ENCODE assay signal across 7 cellular contexts in the genomic region with DNA sequence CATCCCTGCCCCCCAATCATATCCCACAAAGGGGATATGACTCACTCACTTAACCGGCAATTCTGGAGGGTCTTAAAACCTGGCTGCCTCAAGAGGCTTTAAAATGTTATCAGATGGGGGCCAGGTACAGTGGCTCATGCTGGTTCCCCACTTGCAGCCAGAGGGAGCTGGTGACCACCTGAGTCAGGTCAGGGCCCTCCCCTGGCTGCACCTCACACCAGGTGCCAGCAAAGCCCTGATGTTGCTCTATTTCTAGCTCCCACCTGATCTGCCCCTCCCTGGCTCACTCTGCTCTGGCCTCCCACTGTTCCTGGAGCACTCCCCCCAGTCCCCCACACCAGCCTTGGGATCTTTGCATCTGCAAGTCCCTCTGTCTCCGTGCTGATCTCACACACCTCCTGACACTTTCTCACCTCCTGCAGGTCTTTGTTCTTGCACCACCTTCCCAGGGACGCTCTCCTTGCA. TPM values are rescaled to one million over a fixed set of nuclear protein-coding genes. Genes with fewer than 3 reads are reported as not detected.
A peak's percentile ranks its signal among the peaks of the same experiment; 100 is the strongest.
DNase-seq lines count a peak whose midpoint lies in the region; ATAC-seq and TF ChIP-seq lines count a peak whose summit lies in the region.

No MANE protein-coding gene starts in this region.

- H3K27ac Mint-ChIP-seq in progenitor cell of endocrine pancreas: peak overlapping the region; percentile 91

- in situ Hi-C loops in GM13976 (cut with MboI; ENCODE audit: low sequenced_read_pairs, unreplicated experiment): no loop called here

- TF ChIP-seq CTCF in GM13976 (IDR thresholded peaks at IDR 0.05; ENCODE audit: borderline replicate concordance, control extremely low read depth, extremely low read depth, insufficient read depth, missing control alignments) (peak; percentile 15), choroid plexus epithelial cell (conservative IDR thresholded peaks at IDR 0.05; ENCODE audit: low read depth, low read length) (peak; percentile 33), progenitor cell of endocrine pancreas (IDR thresholded peaks at IDR 0.05; ENCODE audit: unreplicated experiment) (peak; percentile 62)

- H3K4me3 ChIP-seq in choroid plexus epithelial cell (ENCODE audit: low read depth, low read length): no peak overlapping the region

- ATAC-seq in GM21390 (IDR thresholded peaks at IDR 0.05; ENCODE audit: unreplicated experiment): no peak
- ATAC-seq in GM21528 (IDR thresholded peaks at IDR 0.05; ENCODE audit: low FRiP score, unreplicated experiment): no peak

- peaks cover 5% of the 10 kb centered on the region for H3K36me3 Mint-ChIP-seq in progenitor cell of endocrine pancreas (ENCODE audit: insufficient read depth)

- peaks cover 10% of the 10 kb centered on the region for H3K4me1 Mint-ChIP-seq in progenitor cell of endocrine pancreas (ENCODE audit: low read depth)

- H3K27me3 Mint-ChIP-seq in progenitor cell of endocrine pancreas: no peaks in the 10 kb centered on the region

- no peaks in the 10 kb centered on the region for H3K9me3 Mint-ChIP-seq in progenitor cell of endocrine pancreas (ENCODE audit: low read depth)

- DNase-seq in GM13976 (ENCODE audit: low spot score): peak; percentile 41
- peak; percentile 71 for DNase-seq in NCI-H2227 (lab: John Stamatoyannopoulos, UW; ENCODE audit: unreplicated experiment)
- DNase-seq in choroid plexus epithelial cell (ENCODE audit: low read depth): no peak
- no peak for DNase-seq in progenitor cell of endocrine pancreas (ENCODE audit: low spot score, unreplicated experiment)
- DNase-seq in stimulated activated CD4-positive, alpha-beta T cell treated with anti-CD3 and anti-CD28 coated beads, Interleukin-2, amount 100 ng/mL, for 48 hours: no peak

- H3K4me3 Mint-ChIP-seq in progenitor cell of endocrine pancreas (ENCODE audit: low read depth): peak overlapping the region; percentile 3

RNA-seq across cellular contexts. Expression of gene HPN, which starts 14.2 kb away (rescaled TPM):
- total RNA-seq in progenitor cell of endocrine pancreas: 70.5 and 71.5 TPM in 2 replicates

RNA-seq across cellular contexts. Expression of gene SCN1B, which starts 25.5 kb away (rescaled TPM):
- 1.7 and 1.8 TPM in 2 replicates for total RNA-seq in progenitor cell of endocrine pancreas

RNA-seq across cellular contexts. Expression of gene GRAMD1A, which starts 55.6 kb away (rescaled TPM):
- 111 and 118 TPM in 2 replicates for total RNA-seq in progenitor cell of endocrine pancreas

RNA-seq across cellular contexts. Expression of gene FXYD3, which starts 59.9 kb away (rescaled TPM):
- total RNA-seq in progenitor cell of endocrine pancreas: 14.2 and 17.3 TPM in 2 replicates

Comparison
In these comparisons a context has a peak if more than half of its experiments do, and no peak if none do; other contexts are left out.
1. DNase-seq: peak in GM13976 (single experiment) and NCI-H2227 (single experiment); none in choroid plexus epithelial cell (single experiment), progenitor cell of endocrine pancreas (single experiment) and stimulated activated CD4-positive, alpha-beta T cell treated with anti-CD3 and anti-CD28 coated beads, Interleukin-2, amount 100 ng/mL, for 48 hours (0 of 2).
2. Peak in every context shown above with its lines, with median percentiles within 50 percentile points of each other: CTCF ChIP-seq.